26 cellular contexts compared by ENCODE assay signal in the genomic region with DNA sequence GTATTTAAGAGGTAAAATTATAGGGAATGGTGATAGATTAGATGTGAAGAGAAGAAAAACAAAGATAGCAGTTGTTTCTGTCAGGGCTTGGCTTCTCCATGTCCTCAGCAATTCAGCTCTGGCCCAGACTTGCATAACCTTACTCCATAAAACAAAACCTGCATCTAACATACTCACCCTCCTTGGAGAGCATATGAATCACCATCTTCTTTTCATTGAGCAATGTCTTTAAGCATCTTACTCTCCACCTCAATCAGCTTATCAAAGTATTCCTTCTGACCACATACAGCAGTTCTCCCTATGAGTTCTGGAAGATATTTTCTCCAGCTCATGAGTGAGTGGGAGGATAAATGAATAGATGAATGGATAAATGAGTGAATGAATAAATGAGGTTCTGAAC. TPM values are rescaled to one million over a fixed set of nuclear protein-coding genes. Genes with fewer than 3 reads are reported as not detected.
DNase-seq lines count a peak whose midpoint lies in the region; ATAC-seq, FAIRE-seq and TF ChIP-seq lines count a peak whose summit lies in the region.
"Had no signal": no experiment of that assay in that cellular context is flagged by ENCODE, and none has a peak within 500 bp of the region (broad histone marks: within the 10 kb centered on the region; RNA-seq: fewer than 3 reads in every experiment).

No MANE protein-coding gene starts in this region.

- H3K27me3 ChIP-seq in IMR-90 (ENCODE audit: control insufficient read depth, insufficient read depth, low read length): no peaks in the 10 kb centered on the region
- H3K27me3 ChIP-seq in bronchial epithelial cell (ENCODE audit: control insufficient read depth, insufficient read depth, low read length): no peaks in the 10 kb centered on the region
- H3K27me3 ChIP-seq: BE2C had no signal

- TF ChIP-seq CTCF in IMR-90 (conservative IDR thresholded peaks at IDR 0.05; ENCODE audit: low read depth, low read length) (no peak), bronchial epithelial cell (IDR thresholded peaks at IDR 0.05; ENCODE audit: insufficient read depth, low read length, severe bottlenecking) (no peak)

- intact Hi-C loops in IMR-90 (cut with micrococcal nuclease) (no loop called here), Right ventricle myocardium inferior (cut with DNase I) (no loop called here)

- peaks cover 9% of the 10 kb centered on the region for H3K9me3 ChIP-seq in IMR-90 (ENCODE audit: control insufficient read depth, insufficient read depth, low read length)
- H3K9me3 ChIP-seq: BE2C, HAP-1 had no signal

- H3K9me1 ChIP-seq in IMR-90 (ENCODE audit: insufficient read depth, low read length): peaks cover 4% of the 10 kb centered on the region; the same call in 1 of the 2 replicates

- H4K20me1 ChIP-seq in IMR-90 (ENCODE audit: insufficient read depth, low read length): no peaks in the 10 kb centered on the region

- no peak overlapping the region for H4K91ac ChIP-seq in IMR-90 (ENCODE audit: insufficient read depth, low read depth, low read length)

- TF ChIP-seq POLR2A in IMR-90 (IDR thresholded peaks at IDR 0.05; ENCODE audit: low read depth, low read length): no peak

- H3K36me3 ChIP-seq in IMR-90 (ENCODE audit: control insufficient read depth, insufficient read depth, low read length) (peaks cover 12% of the 10 kb centered on the region), bronchial epithelial cell (ENCODE audit: control insufficient read depth, insufficient read depth, low read length) (no peaks in the 10 kb centered on the region)
- H3K36me3 ChIP-seq: BE2C, HAP-1 had no signal

- POLR2A ChIA-PET in IMR-90 (lab: Charles Lee; ENCODE audit: unreplicated experiment): no interaction called here

- dilution Hi-C loops in IMR-90 (cut with HindIII; ENCODE audit: low sequenced_read_pairs, unreplicated experiment): loop anchor here (10.0 kb wide), 1 partner anchor 57 kb away; no protein-coding TSS in a partner anchor

- FAIRE-seq in bronchial epithelial cell (lab: Jason Lieb, UNC): no peak
- FAIRE-seq: GM12878 had no signal

- no peak overlapping the region for H2AK5ac ChIP-seq in IMR-90 (ENCODE audit: low read depth, low read length)

- TF ChIP-seq RAD21 in IMR-90 (IDR thresholded peaks at IDR 0.05; ENCODE audit: low read length): no peak

- BruUV-seq in IMR-90 (replicated peaks; lab: Mats Ljungman, UMichigan): no TSS peak

- peaks cover 7% of the 10 kb centered on the region for H3K4me1 ChIP-seq in IMR-90 (ENCODE audit: control insufficient read depth, insufficient read depth, low read length)
- H3K4me1 ChIP-seq: BE2C, HAP-1 had no signal

- no peak overlapping the region for H3K4me3 ChIP-seq in IMR-90 (ENCODE audit: insufficient read depth, low read depth, low read length)
- H3K4me3 ChIP-seq in bronchial epithelial cell (ENCODE audit: low read depth, low read length): no peak overlapping the region
- H3K4me3 ChIP-seq: GM12878, GM23338, HAP-1 had no signal

- H2BK120ac ChIP-seq in IMR-90 (ENCODE audit: low read depth, low read length): no peak overlapping the region

- H3K18ac ChIP-seq in IMR-90 (ENCODE audit: low read depth, low read length): no peak overlapping the region

- H4K8ac ChIP-seq in IMR-90 (ENCODE audit: low read depth in 2 of 2, low read length in 2 of 2): no peak overlapping the region

- CTCF ChIA-PET in IMR-90 (lab: Yijun Ruan, JAX): no interaction called here

- peak; percentile 23 for DNase-seq in DMS53 (lab: John Stamatoyannopoulos, UW)
- DNase-seq in DMS53 treated with DMSO at 0.1 percent for 48 hours (lab: John Stamatoyannopoulos, UW; ENCODE audit: unreplicated experiment): no peak
- peak; percentile 55 for DNase-seq in ELR (ENCODE audit: low read depth)
- peak; percentile 39 for DNase-seq in IMR-90
- DNase-seq in bronchial epithelial cell (ENCODE audit: low read depth): peak; percentile 30
- DNase-seq in putamen (ENCODE audit: low spot score): no peak
- DNase-seq in Right ventricle myocardium inferior (ENCODE audit: missing footprints): no peak
- DNase-seq: BE2C; Calu3; CD8-positive, alpha-beta memory T cell; GDM1; KBM-7; MM.1S; NCI-H1092; NCI-H1436 treated with DMSO at 0.1 percent for 48 hours; NCI-H187 treated with DMSO at 0.1 percent for 48 hours; NCI-H510A; NCI-H69; RPMI8226; SHP77 had no signal

- no peak overlapping the region for H2BK5ac ChIP-seq in IMR-90 (ENCODE audit: low read depth, low read length, poor library complexity, severe bottlenecking)

- H2AK9ac ChIP-seq in IMR-90 (replicated peaks; ENCODE audit: low read depth, low read length, poor library complexity): no peak overlapping the region

- H3K4ac ChIP-seq in IMR-90 (ENCODE audit: low read depth, low read length): no peak overlapping the region

- H2AFZ ChIP-seq in IMR-90 (replicated peaks; ENCODE audit: low read length, poor library complexity): no peak overlapping the region
- H2AFZ ChIP-seq: GM23338 had no signal

- H2BK20ac ChIP-seq in IMR-90 (ENCODE audit: low read depth, low read length): no peak overlapping the region

- in situ Hi-C loops in IMR-90 (cut with MboI; ENCODE audit: low sequenced_read_pairs): no loop called here

- H4K5ac ChIP-seq in IMR-90 (ENCODE audit: low read depth, low read length): no peak overlapping the region

- H3K9ac ChIP-seq in IMR-90 (ENCODE audit: low read depth, low read length): no peak overlapping the region

- H3K23ac ChIP-seq in IMR-90 (ENCODE audit: low read depth, low read length): no peak overlapping the region

- H3K14ac ChIP-seq in IMR-90 (replicated peaks; ENCODE audit: low read depth, low read length): no peak overlapping the region

- ATAC-seq in IMR-90 (ENCODE audit: low read depth) (no peak), HG02870 (IDR thresholded peaks at IDR 0.05; ENCODE audit: unreplicated experiment) (no peak), Right ventricle myocardium inferior (no peak)
- ATAC-seq: GM12878, GM23338 had no signal

- peaks cover 42 to 70% of the 10 kb centered on the region in 2 experiments for H3K79me1 ChIP-seq in IMR-90 (ENCODE audit: low read depth in 1 of 2, low read length in 2 of 2)

- no peak overlapping the region for H3K27ac ChIP-seq in IMR-90 (ENCODE audit: insufficient read depth, low read length)
- H3K27ac ChIP-seq: 22Rv1 had no signal

- no peak overlapping the region for H3K4me2 ChIP-seq in IMR-90 (ENCODE audit: low read depth, low read length)
- H3K4me2 ChIP-seq: GM23338 had no signal

- H3K56ac ChIP-seq in IMR-90 (ENCODE audit: extremely low read depth, insufficient read depth, low read length): no peak overlapping the region

- H2BK15ac ChIP-seq in IMR-90 (ENCODE audit: low read depth, low read length): no peak overlapping the region

TF ChIP-seq in IMR-90, 13 proteins besides CTCF, POLR2A, EP300 and RAD21:
- TF ChIP-seq CEBPB (IDR thresholded peaks at IDR 0.05; ENCODE audit: low read depth, low read length) (peak; percentile 64), CHD1 (IDR thresholded peaks at IDR 0.05; ENCODE audit: low read depth, low read length) (no peak)

RNA-seq across cellular contexts. Expression of gene RAB3B, which starts 49.0 kb away (rescaled TPM):
- total RNA-seq in IMR-90 (2012; rRNA removed) (78.5 and 91.9 TPM in 2 replicates), bronchial epithelial cell (2.2 and 3.4 TPM in 2 replicates), Right ventricle myocardium inferior (not detected)
- 31.4 and 33.6 TPM in 2 replicates for polyA plus RNA-seq in IMR-90 (2012; rRNA removed)
- polyA plus RNA-seq in IMR-90 (2012; cell fraction: cytosol; rRNA removed): 10.6 and 11.3 TPM in 2 replicates
- 6.3 and 19.7 TPM in 2 replicates for polyA plus RNA-seq in IMR-90 (2012; cell fraction: nucleus; rRNA removed; ENCODE audit: low replicate concordance)
- polyA plus RNA-seq: CD14-positive monocyte had no signal

Comparison
In these comparisons a context has a peak if more than half of its experiments do, and no peak if none do; other contexts are left out.
1. DNase-seq: peak in DMS53 (single experiment), ELR (single experiment), IMR-90 (single experiment) and bronchial epithelial cell (single experiment); none in DMS53 treated with DMSO at 0.1 percent for 48 hours (single experiment), putamen (single experiment) and Right ventricle myocardium inferior (single experiment).
2. RNA of gene RAB3B, which starts 49.0 kb away (total RNA-seq): 78.5 to 91.9 TPM in IMR-90; 2.2 to 3.4 TPM in bronchial epithelial cell and not detected in Right ventricle myocardium inferior (single experiment); every median in the first group is over 10 times any median in the second.